23 cellular contexts compared by ENCODE assay signal in genomic region chr18:58952871-58953270, GRCh38.
DNase-seq lines count a peak whose midpoint lies in the region; ATAC-seq, FAIRE-seq and TF ChIP-seq lines count a peak whose summit lies in the region.
"Had no signal": no experiment of that assay in that cellular context is flagged by ENCODE, and none has a peak within 500 bp of the region (broad histone marks: within the 10 kb centered on the region; RNA-seq: fewer than 3 reads in every experiment).

No MANE protein-coding gene starts in this region.

- POLR2A ChIA-PET in Panc1 (lab: Charles Lee), result no interaction called here
- POLR2A ChIA-PET in naive thymus-derived CD8-positive, alpha-beta T cell (lab: Charles Lee), result no interaction called here

- TF ChIP-seq CTCF in Panc1 (IDR thresholded peaks at IDR 0.05), result no peak

- intact Hi-C loops in Panc1 (cut with micrococcal nuclease; ENCODE audit: unreplicated experiment), result no loop called here

- no peaks in the 10 kb centered on the region for H3K9me3 Mint-ChIP-seq in naive thymus-derived CD8-positive, alpha-beta T cell
- H3K9me3 Mint-ChIP-seq: dendritic cell treated with granulocyte-macrophage colony-stimulating factor and Interleukin-4, amounts not matched to agents 40 ng/mL and 50 ng/mL, for 4 days; IgD-negative memory B cell; T-helper 1 cell treated with Interleukin-12 subunit alpha and Interleukin-12 subunit beta and Interleukin-4 antibody, amounts not matched to agents 30 μg/mL and 1 μg/mL, for 36 hours had no signal

- H3K27ac ChIP-seq in Panc1 (ENCODE audit: low read length), result peak overlapping the region; percentile 24; the same call in 1 of the 2 replicates
- H3K27ac ChIP-seq: epithelial cell of prostate, WERI-Rb-1 had no signal

- no peaks in the 10 kb centered on the region for H3K36me3 Mint-ChIP-seq in naive thymus-derived CD8-positive, alpha-beta T cell

- no peak overlapping the region for H3K4me3 ChIP-seq in Panc1 (ENCODE audit: low read depth in 2 of 2, low read length in 2 of 2)
- H3K4me3 ChIP-seq: MG63 had no signal

- H3K27ac Mint-ChIP-seq in naive thymus-derived CD8-positive, alpha-beta T cell, result no peak overlapping the region
- H3K27ac Mint-ChIP-seq: dendritic cell treated with granulocyte-macrophage colony-stimulating factor and Interleukin-4, amounts not matched to agents 40 ng/mL and 50 ng/mL, for 4 days; T-helper 1 cell treated with Interleukin-12 subunit alpha and Interleukin-12 subunit beta and Interleukin-4 antibody, amounts not matched to agents 30 μg/mL and 1 μg/mL, for 36 hours had no signal

- ATAC-seq in Panc1 (no peak), HG03378 (IDR thresholded peaks at IDR 0.05; ENCODE audit: unreplicated experiment) (no peak)
- no peak for ATAC-seq in naive thymus-derived CD8-positive, alpha-beta T cell
- ATAC-seq: HCT116 had no signal

- CTCF ChIA-PET in Panc1 (lab: Charles Lee), result no interaction called here

- no peaks in the 10 kb centered on the region; the same call in 1 of the 2 replicates for H3K36me3 ChIP-seq in Panc1 (ENCODE audit: control insufficient read depth, insufficient read depth, low read length)

- DNase-seq in EL, result peak; percentile 18
- no peak for DNase-seq in Panc1 (ENCODE audit: low read depth, low spot score)
- DNase-seq in renal cortical epithelial cell (ENCODE audit: low read depth), result peak; percentile 25
- no peak for DNase-seq in naive thymus-derived CD8-positive, alpha-beta T cell
- DNase-seq in AML-193 (lab: John Stamatoyannopoulos, UW), result no peak
- DNase-seq: activated CD4-positive, alpha-beta T cell treated with anti-CD3 and anti-CD28 coated beads, Interleukin-2, amount 50 U/mL, for 48 hours; activated gamma-delta T cell; hypothalamus; kidney; mammary epithelial cell; MG63; NCI-H1436 treated with DMSO at 0.1 percent for 48 hours; NCI-H748 treated with DMSO at 0.1 percent for 48 hours; stimulated activated naive CD4-positive, alpha-beta T cell treated with Interleukin-2 at 50 U/mL for 16 hours had no signal

- H3K4me1 ChIP-seq in Panc1 (ENCODE audit: control insufficient read depth, insufficient read depth, low read length), result no peaks in the 10 kb centered on the region
- H3K4me1 ChIP-seq: BE2C had no signal

- peak; percentile 75 for FAIRE-seq in islet of Langerhans (lab: Jason Lieb, UNC)
- FAIRE-seq: kidney had no signal

- BruUV-seq in Panc1 (replicated peaks; lab: Mats Ljungman, UMichigan), result no TSS peak

- in situ Hi-C loops in Panc1 (cut with HindIII; ENCODE audit: low pct_unique_long_range_greater_than_20kb, low sequenced_read_pairs), result no loop called here

- H3K9me3 ChIP-seq in Panc1 (ENCODE audit: control insufficient read depth, insufficient read depth, low read depth, low read length), result no peaks in the 10 kb centered on the region
- H3K9me3 ChIP-seq: BE2C, MG63 had no signal

- no peaks in the 10 kb centered on the region for H3K4me1 Mint-ChIP-seq in naive thymus-derived CD8-positive, alpha-beta T cell

- no peak overlapping the region for H3K4me3 Mint-ChIP-seq in naive thymus-derived CD8-positive, alpha-beta T cell
- H3K4me3 Mint-ChIP-seq: dendritic cell treated with granulocyte-macrophage colony-stimulating factor and Interleukin-4, amounts not matched to agents 40 ng/mL and 50 ng/mL, for 4 days; IgD-negative memory B cell; T-helper 1 cell treated with Interleukin-12 subunit alpha and Interleukin-12 subunit beta and Interleukin-4 antibody, amounts not matched to agents 30 μg/mL and 1 μg/mL, for 36 hours had no signal

- peaks cover 3 to 11% (median 10%) of the 10 kb centered on the region in 5 donors for H3K27me3 Mint-ChIP-seq in naive thymus-derived CD8-positive, alpha-beta T cell
- H3K27me3 Mint-ChIP-seq: dendritic cell treated with granulocyte-macrophage colony-stimulating factor and Interleukin-4, amounts not matched to agents 40 ng/mL and 50 ng/mL, for 4 days; IgD-negative memory B cell had no signal

- no peaks in the 10 kb centered on the region for H3K27me3 ChIP-seq in Panc1 (ENCODE audit: control insufficient read depth, insufficient read depth, low read length)
- H3K27me3 ChIP-seq: BE2C, MG63 had no signal

Comparison
In these comparisons a context has a peak if more than half of its experiments do, and no peak if none do; other contexts are left out.
1. DNase-seq: peak in EL (single experiment) and renal cortical epithelial cell (single experiment); none in Panc1 (single experiment), naive thymus-derived CD8-positive, alpha-beta T cell (0 of 10) and AML-193 (0 of 2).